ENCODE assay signal across 8 cellular contexts in genomic region chr9:132977626-132978450, GRCh38. TPM values are rescaled to one million over a fixed set of nuclear protein-coding genes. Genes with fewer than 3 reads are reported as not detected.
DNase-seq lines count a peak whose midpoint lies in the region; ATAC-seq, FAIRE-seq and TF ChIP-seq lines count a peak whose summit lies in the region.

No MANE protein-coding gene starts in this region.

- BruUV-seq in endothelial cell of umbilical vein (replicated peaks; lab: Mats Ljungman, UMichigan), result no TSS peak

- H4K20me1 ChIP-seq in endothelial cell of umbilical vein (replicated peaks; ENCODE audit: control insufficient read depth, extremely low read depth, insufficient read depth, low read length), result no peaks in the 10 kb centered on the region

- no peak overlapping the region for H3K9ac ChIP-seq in endothelial cell of umbilical vein (replicated peaks; ENCODE audit: extremely low read depth, insufficient read depth, low read length)

- H3K9me3 Mint-ChIP-seq in naive B cell, result peaks cover 0 to 2% (median 0%) of the 10 kb centered on the region in 7 donors
- no peaks in the 10 kb centered on the region for H3K9me3 Mint-ChIP-seq in stimulated activated effector memory CD8-positive, alpha-beta T cell treated with anti-CD3 and anti-CD28 coated beads, Interleukin-12 subunit alpha, Interleukin-12 subunit beta, amount 100 ng/mL, for 72 hours

- intact Hi-C loops in endothelial cell of umbilical vein (cut with micrococcal nuclease), result loop anchor here (10.0 kb wide), 1 partner anchor 173 kb away; no protein-coding TSS in a partner anchor

- peak overlapping the region in 3 of 8 donors; percentile 19 to 69 (median 59) for H3K4me3 Mint-ChIP-seq in naive B cell
- H3K4me3 Mint-ChIP-seq in stimulated activated effector memory CD8-positive, alpha-beta T cell treated with anti-CD3 and anti-CD28 coated beads, Interleukin-12 subunit alpha, Interleukin-12 subunit beta, amount 100 ng/mL, for 72 hours, result no peak overlapping the region

- dilution Hi-C loops in endothelial cell of umbilical vein (cut with MboI; ENCODE audit: extremely low pct_ligation_motif_present, low sequenced_read_pairs), result no loop called here

- TF ChIP-seq POLR2A in H54 (IDR thresholded peaks at IDR 0.05; ENCODE audit: low read depth, low read length) (no peak), endothelial cell of umbilical vein (IDR thresholded peaks at IDR 0.05; ENCODE audit: low read depth, low read length) (no peak)

- H2AFZ ChIP-seq in endothelial cell of umbilical vein (ENCODE audit: low read depth, low read length), result no peak overlapping the region

- no peaks in the 10 kb centered on the region for H3K36me3 ChIP-seq in endothelial cell of umbilical vein (ENCODE audit: control insufficient read depth in 2 of 2, extremely low read depth in 1 of 2, insufficient read depth in 2 of 2, low read length in 2 of 2)

- no peaks in the 10 kb centered on the region for H3K4me1 ChIP-seq in endothelial cell of umbilical vein (ENCODE audit: control insufficient read depth, extremely low read depth, insufficient read depth, low read length)

- peak; percentile 82 to 86 for ATAC-seq in naive B cell (ENCODE audit: low read depth in 2 of 2)
- peak; percentile 91 for ATAC-seq in stimulated activated effector memory CD8-positive, alpha-beta T cell treated with anti-CD3 and anti-CD28 coated beads, Interleukin-12 subunit alpha, Interleukin-12 subunit beta, amount 100 ng/mL, for 72 hours

- H3K4me1 Mint-ChIP-seq in naive B cell, result peaks cover 16 to 36% (median 34%) of the 10 kb centered on the region in 3 donors
- peaks cover 8% of the 10 kb centered on the region for H3K4me1 Mint-ChIP-seq in stimulated activated effector memory CD8-positive, alpha-beta T cell treated with anti-CD3 and anti-CD28 coated beads, Interleukin-12 subunit alpha, Interleukin-12 subunit beta, amount 100 ng/mL, for 72 hours

- POLR2A ChIA-PET in endothelial cell of umbilical vein (lab: Charles Lee), result no interaction called here

- CTCF ChIA-PET in endothelial cell of umbilical vein (lab: Charles Lee), result interaction anchor here (0.6 to 2.5 kb wide), 16 partner anchors 10 to 166 kb away, joined by 3 to 10 read pairs (median 4); partner anchors contain the start of genes AK8 and GTF3C5

- no peak overlapping the region for H3K4me3 ChIP-seq in endothelial cell of umbilical vein (replicated peaks in 1 of 3; ENCODE audit: insufficient read depth in 1 of 3, low read depth in 1 of 3, low read length in 3 of 3)

- DNase-seq in D721Med (ENCODE audit: insufficient read length, low spot score), result peak; percentile 57
- DNase-seq in H54 (ENCODE audit: insufficient read length, low spot score), result peak; percentile 87
- DNase-seq in NCI-H524 treated with DMSO at 0.1 percent for 48 hours (lab: John Stamatoyannopoulos, UW), result peak; percentile 52
- peak; percentile 86 for DNase-seq in activated CD8-positive, alpha-beta memory T cell treated with anti-CD3 and anti-CD28 coated beads for 24 hours
- DNase-seq in endothelial cell of umbilical vein (ENCODE audit: low read depth, low spot score), result peak; percentile 33
- peak; percentile 61 for DNase-seq in naive B cell
- DNase-seq in stimulated activated effector memory CD8-positive, alpha-beta T cell treated with anti-CD3 and anti-CD28 coated beads, Interleukin-12 subunit alpha, Interleukin-12 subunit beta, amount 100 ng/mL, for 72 hours (ENCODE audit: low spot score in 2 of 2), result peak; percentile 45 to 78
- DNase-seq in GOT3 (lab: John Stamatoyannopoulos, UW), result no peak

- no peaks in the 10 kb centered on the region for H3K79me2 ChIP-seq in endothelial cell of umbilical vein (ENCODE audit: control insufficient read depth, insufficient read depth, low read length)

- H3K27ac Mint-ChIP-seq in naive B cell, result no peak overlapping the region
- no peak overlapping the region for H3K27ac Mint-ChIP-seq in stimulated activated effector memory CD8-positive, alpha-beta T cell treated with anti-CD3 and anti-CD28 coated beads, Interleukin-12 subunit alpha, Interleukin-12 subunit beta, amount 100 ng/mL, for 72 hours

- no peak overlapping the region for H3K27ac ChIP-seq in endothelial cell of umbilical vein (ENCODE audit: insufficient read depth, low read depth, low read length)

- peaks cover 44 to 62% (median 61%) of the 10 kb centered on the region in 3 donors for H3K27me3 Mint-ChIP-seq in naive B cell

- H3K4me2 ChIP-seq in endothelial cell of umbilical vein (ENCODE audit: insufficient read depth, low read length), result no peak overlapping the region

- H3K9me3 ChIP-seq in endothelial cell of umbilical vein (replicated peaks; ENCODE audit: control insufficient read depth, insufficient read depth, low read length), result no peaks in the 10 kb centered on the region

- TF ChIP-seq CTCF in D721Med (IDR thresholded peaks at IDR 0.05; ENCODE audit: insufficient read depth, missing control alignments) (peak; percentile 53), endothelial cell of umbilical vein (IDR thresholded peaks at IDR 0.05; ENCODE audit: extremely low read depth in 1 of 2, insufficient read depth in 1 of 2, low read depth in 1 of 2, low read length in 2 of 2) (peak; percentile 72 to 91)

- H3K36me3 Mint-ChIP-seq in naive B cell, result no peaks in the 10 kb centered on the region
- no peaks in the 10 kb centered on the region for H3K36me3 Mint-ChIP-seq in stimulated activated effector memory CD8-positive, alpha-beta T cell treated with anti-CD3 and anti-CD28 coated beads, Interleukin-12 subunit alpha, Interleukin-12 subunit beta, amount 100 ng/mL, for 72 hours

- no peaks in the 10 kb centered on the region for H3K9me1 ChIP-seq in endothelial cell of umbilical vein (replicated peaks; ENCODE audit: control insufficient read depth, extremely low read depth, insufficient read depth, low read length)

- peaks cover 23 to 28% of the 10 kb centered on the region in 2 experiments for H3K27me3 ChIP-seq in endothelial cell of umbilical vein (ENCODE audit: control insufficient read depth in 2 of 2, insufficient read depth in 2 of 2, low read length in 2 of 2)

- no peak for FAIRE-seq in D721Med (lab: Jason Lieb, UNC)
- FAIRE-seq in H54 (lab: Jason Lieb, UNC), result peak; percentile 11
- peak; percentile 76 for FAIRE-seq in endothelial cell of umbilical vein (lab: Jason Lieb, UNC)

TF ChIP-seq in endothelial cell of umbilical vein, 7 proteins besides CTCF, POLR2A, EP300 and RAD21:
- TF ChIP-seq JUN (IDR thresholded peaks at IDR 0.05; ENCODE audit: borderline replicate concordance, insufficient read depth, insufficient read length, low read depth) (no peak), EZH2 (IDR thresholded peaks at IDR 0.05; ENCODE audit: borderline replicate concordance, low read depth, low read length, severe bottlenecking) (no peak), MYC (IDR thresholded peaks at IDR 0.05; ENCODE audit: low read depth, low read length) (no peak), GATA2 (IDR thresholded peaks at IDR 0.05; ENCODE audit: insufficient read depth, insufficient read length, low read depth, low read length) (no peak), FOS (IDR thresholded peaks at IDR 0.05; ENCODE audit: borderline replicate concordance, insufficient read depth, low read length) (no peak), POLR2AphosphoS5 (IDR thresholded peaks at IDR 0.05; ENCODE audit: insufficient read depth, low read depth, low read length) (no peak)
- TF ChIP-seq, protein P1, sequence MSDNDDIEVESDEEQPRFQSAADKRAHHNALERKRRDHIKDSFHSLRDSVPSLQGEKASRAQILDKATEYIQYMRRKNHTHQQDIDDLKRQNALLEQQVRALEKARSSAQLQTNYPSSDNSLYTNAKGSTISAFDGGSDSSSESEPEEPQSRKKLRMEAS (IDR thresholded peaks at IDR 0.05; ENCODE audit: insufficient read depth, insufficient read length), result no peak

RNA-seq across cellular contexts. Expression of gene GFI1B, which starts 0.7 kb away (rescaled TPM):
- not detected in 2 replicates for total RNA-seq in endothelial cell of umbilical vein
- polyA plus RNA-seq in endothelial cell of umbilical vein (0.04 TPM in 1 of 2 replicates, not detected in the other), naive B cell (ENCODE audit: low read depth in 6 of 6) (1 to 10 TPM in 2 of 6 donors, under 1 TPM in 3, not detected in 1; 0.38 to 1.4 (median 0.89) TPM)
- 0.01 TPM in 1 of 2 replicates, not detected in the other for polyA plus RNA-seq in endothelial cell of umbilical vein (2011; cell fraction: cytosol; rRNA removed)
- polyA plus RNA-seq in endothelial cell of umbilical vein (2011; cell fraction: nucleus; rRNA removed), result not detected in 2 replicates
- polyA plus RNA-seq in endothelial cell of umbilical vein (2012), result not detected in 2 replicates
- 0.78 and 1.6 TPM in 2 replicates for polyA minus RNA-seq in endothelial cell of umbilical vein
- polyA minus RNA-seq in endothelial cell of umbilical vein (2011; cell fraction: cytosol; rRNA and poly(A)+ RNA removed), result not detected
- polyA minus RNA-seq in endothelial cell of umbilical vein (2011; cell fraction: nucleus; rRNA and poly(A)+ RNA removed), result not detected in 2 replicates

RNA-seq across cellular contexts. Expression of gene TSC1, which starts 33.4 kb away (rescaled TPM):
- total RNA-seq in endothelial cell of umbilical vein, result 47.6 and 51.2 TPM in 2 replicates
- polyA plus RNA-seq in endothelial cell of umbilical vein, result 43.9 and 45.3 TPM in 2 replicates
- polyA plus RNA-seq in endothelial cell of umbilical vein (2011; cell fraction: cytosol; rRNA removed), result 18.6 and 19.7 TPM in 2 replicates
- polyA plus RNA-seq in endothelial cell of umbilical vein (2011; cell fraction: nucleus; rRNA removed), result 250 and 252 TPM in 2 replicates
- polyA plus RNA-seq in endothelial cell of umbilical vein (2012), result 24.0 and 24.2 TPM in 2 replicates
- polyA minus RNA-seq in endothelial cell of umbilical vein, result 182 and 191 TPM in 2 replicates
- polyA minus RNA-seq in endothelial cell of umbilical vein (2011; cell fraction: cytosol; rRNA and poly(A)+ RNA removed), result 35.4 TPM
- polyA minus RNA-seq in endothelial cell of umbilical vein (2011; cell fraction: nucleus; rRNA and poly(A)+ RNA removed), result 170 and 256 TPM in 2 replicates
- 10 to 100 TPM in 2 of 6 donors, 1 to 10 TPM in 3, under 1 TPM in 1; 1.00 to 14.4 (median 8.6) TPM for polyA plus RNA-seq in naive B cell (ENCODE audit: low read depth in 6 of 6)

RNA-seq across cellular contexts. Expression of gene GTF3C5, which starts 53.0 kb away (rescaled TPM):
- total RNA-seq in endothelial cell of umbilical vein, result 65.6 and 66.6 TPM in 2 replicates
- polyA plus RNA-seq in endothelial cell of umbilical vein (72.9 and 73.8 TPM in 2 replicates), naive B cell (ENCODE audit: low read depth in 6 of 6) (10 to 100 TPM; 22.3 to 44.2 (median 32.7) TPM)
- 58.7 and 63.1 TPM in 2 replicates for polyA plus RNA-seq in endothelial cell of umbilical vein (2011; cell fraction: cytosol; rRNA removed)
- 189 and 191 TPM in 2 replicates for polyA plus RNA-seq in endothelial cell of umbilical vein (2011; cell fraction: nucleus; rRNA removed)
- 52.0 and 56.0 TPM in 2 replicates for polyA plus RNA-seq in endothelial cell of umbilical vein (2012)
- polyA minus RNA-seq in endothelial cell of umbilical vein, result 57.8 and 73.5 TPM in 2 replicates
- polyA minus RNA-seq in endothelial cell of umbilical vein (2011; cell fraction: cytosol; rRNA and poly(A)+ RNA removed), result 9.7 TPM
- polyA minus RNA-seq in endothelial cell of umbilical vein (2011; cell fraction: nucleus; rRNA and poly(A)+ RNA removed), result 41.2 and 43.1 TPM in 2 replicates
